ENCODE assay signal across 8 cellular contexts in the genomic region with DNA sequence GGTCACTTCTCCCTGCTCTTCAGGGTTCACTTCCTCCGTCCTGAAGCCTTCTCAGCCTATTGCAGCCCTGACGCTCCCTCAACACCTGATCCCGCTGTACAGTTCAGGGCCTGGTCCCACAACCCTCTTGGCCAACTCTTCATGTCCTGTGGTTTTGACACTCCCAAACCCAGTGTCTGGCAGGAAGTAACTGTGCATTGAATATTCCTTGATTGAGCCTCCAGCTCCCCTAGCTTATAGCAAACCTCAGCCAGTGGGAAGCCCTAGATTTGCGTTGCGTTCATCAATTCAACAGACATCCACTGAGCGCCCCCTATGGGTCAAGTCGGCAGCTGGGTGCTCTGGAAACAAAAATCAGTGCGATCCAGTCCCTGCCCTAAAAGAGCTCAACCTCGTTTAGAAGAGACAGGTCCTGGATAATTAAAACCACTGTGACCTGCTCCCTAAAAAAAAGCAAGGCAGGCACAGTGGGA. TPM values are rescaled to one million over a fixed set of nuclear protein-coding genes. Genes with fewer than 3 reads are reported as not detected.
DNase-seq lines count a peak whose midpoint lies in the region; ATAC-seq and TF ChIP-seq lines count a peak whose summit lies in the region.

No MANE protein-coding gene starts in this region.

- H3K9me3 ChIP-seq in HEK293 (ENCODE audit: control insufficient read depth, insufficient read depth, low read depth, low read length): no peaks in the 10 kb centered on the region

- H3K4me3 ChIP-seq in HEK293 (ENCODE audit: low read depth, low read length) (no peak overlapping the region), choroid plexus epithelial cell (ENCODE audit: low read depth, low read length) (no peak overlapping the region), kidney epithelial cell (ENCODE audit: low read depth, low read length) (no peak overlapping the region)

- peaks cover 0 to 53% of the 10 kb centered on the region in 2 experiments; a peak in 2 of 3 replicates for H3K36me3 ChIP-seq in HEK293 (ENCODE audit: control insufficient read depth in 2 of 2, insufficient read depth in 1 of 2, low read length in 2 of 2)
- H3K36me3 ChIP-seq in kidney epithelial cell (ENCODE audit: control insufficient read depth, insufficient read depth, low read length): peaks cover 4% of the 10 kb centered on the region

- no peak overlapping the region for H3K27ac ChIP-seq in HEK293 (ENCODE audit: extremely low read depth, low read depth, low read length)

- H3K27ac Mint-ChIP-seq in CD14-positive monocyte: peak overlapping the region in 6 of 7 donors; percentile 27 to 83 (median 75)
- no peak overlapping the region for H3K27ac Mint-ChIP-seq in T-helper 2 cell treated with Interferon-gamma antibody and Interleukin-4, amounts not matched to agents 5 μg/mL and 100 μg/mL, for 36 hours

- no peaks in the 10 kb centered on the region for H3K9me3 Mint-ChIP-seq in CD14-positive monocyte
- no peaks in the 10 kb centered on the region for H3K9me3 Mint-ChIP-seq in T-helper 2 cell treated with Interferon-gamma antibody and Interleukin-4, amounts not matched to agents 5 μg/mL and 100 μg/mL, for 36 hours

- peak overlapping the region in 1 of 2 donors; percentile 92 for H3K4me3 Mint-ChIP-seq in CD14-positive monocyte
- H3K4me3 Mint-ChIP-seq in T-helper 2 cell treated with Interferon-gamma antibody and Interleukin-4, amounts not matched to agents 5 μg/mL and 100 μg/mL, for 36 hours: no peak overlapping the region

- POLR2A ChIA-PET in HEK293 (lab: Yijun Ruan, JAX): no interaction called here

- no peak for DNase-seq in CD14-positive monocyte (ENCODE audit: low spot score)
- DNase-seq in T-helper 2 cell treated with Interferon-gamma antibody and Interleukin-4, amounts not matched to agents 5 μg/mL and 100 μg/mL, for 36 hours (ENCODE audit: low spot score): peak; percentile 28
- DNase-seq in choroid plexus epithelial cell (ENCODE audit: low read depth): peak; percentile 85
- DNase-seq in kidney epithelial cell (ENCODE audit: low read depth): peak; percentile 9
- DNase-seq in stimulated activated CD4-positive, alpha-beta T cell treated with anti-CD3 and anti-CD28 coated beads, Interleukin-4, amount 100 ng/mL, for 24 hours: peak; percentile 55

- TF ChIP-seq CTCF in CD14-positive monocyte (IDR thresholded peaks at IDR 0.05) (peak; percentile 78), HEK293 (tag by site-specific recombination; IDR thresholded peaks at IDR 0.05) (no peak), choroid plexus epithelial cell (conservative IDR thresholded peaks at IDR 0.05; ENCODE audit: low read depth, low read length) (peak; percentile 90), kidney epithelial cell (IDR thresholded peaks at IDR 0.05; ENCODE audit: insufficient read depth, low read length, poor library complexity, severe bottlenecking) (peak; percentile 81)

- H3K4me1 Mint-ChIP-seq in CD14-positive monocyte: peaks cover 12% of the 10 kb centered on the region
- H3K4me1 Mint-ChIP-seq in T-helper 2 cell treated with Interferon-gamma antibody and Interleukin-4, amounts not matched to agents 5 μg/mL and 100 μg/mL, for 36 hours (ENCODE audit: low read depth): peaks cover 4% of the 10 kb centered on the region

- ATAC-seq in GM18870 (IDR thresholded peaks at IDR 0.05; ENCODE audit: unreplicated experiment) (no peak), HG03095 (IDR thresholded peaks at IDR 0.05; ENCODE audit: unreplicated experiment) (no peak)

- peaks cover 0 to 2% (median 2%) of the 10 kb centered on the region in 3 donors for H3K27me3 Mint-ChIP-seq in CD14-positive monocyte (ENCODE audit: low read depth in 3 of 3)
- no peaks in the 10 kb centered on the region for H3K27me3 Mint-ChIP-seq in T-helper 2 cell treated with Interferon-gamma antibody and Interleukin-4, amounts not matched to agents 5 μg/mL and 100 μg/mL, for 36 hours (ENCODE audit: low read depth)

- intact Hi-C loops in CD14-positive monocyte (cut with micrococcal nuclease): no loop called here

- CTCF ChIA-PET in HEK293 (lab: Yijun Ruan, JAX): interaction anchor here (0.6 to 1.8 kb wide), 30 partner anchors 8 to 1146 kb away, joined by 3 to 23 read pairs (median 4); partner anchors contain the start of gene UBAP1L

- peaks cover 63 to 73% of the 10 kb centered on the region in 2 donors for H3K36me3 Mint-ChIP-seq in CD14-positive monocyte
- H3K36me3 Mint-ChIP-seq in T-helper 2 cell treated with Interferon-gamma antibody and Interleukin-4, amounts not matched to agents 5 μg/mL and 100 μg/mL, for 36 hours (ENCODE audit: low read depth): peaks cover 23% of the 10 kb centered on the region

- no peaks in the 10 kb centered on the region for H3K27me3 ChIP-seq in kidney epithelial cell (ENCODE audit: control insufficient read depth, insufficient read depth, low read length)

- no peaks in the 10 kb centered on the region for H3K4me1 ChIP-seq in HEK293 (ENCODE audit: control insufficient read depth, insufficient read depth, low read length)

TF ChIP-seq in HEK293, 187 proteins besides CTCF, POLR2A, EP300 and RAD21:
- TF ChIP-seq ZNF654 (tag by site-specific recombination; IDR thresholded peaks at IDR 0.05; ENCODE audit: low read depth): peak; percentile 33; the same call in 1 of the 2 replicates
- TF ChIP-seq ZFP69B (tag by site-specific recombination; IDR thresholded peaks at IDR 0.05): no peak
- TF ChIP-seq IKZF3 (tag by site-specific recombination; IDR thresholded peaks at IDR 0.05): no peak
- no peak for TF ChIP-seq ZNF211 (tag by site-specific recombination; IDR thresholded peaks at IDR 0.05; ENCODE audit: low read depth)

RNA-seq across cellular contexts. Expression of gene UBAP1L, which starts 13.5 kb away (rescaled TPM):
- polyA plus RNA-seq in CD14-positive monocyte: not detected
- total RNA-seq in kidney epithelial cell: 0.68 and 1.2 TPM in 2 replicates

RNA-seq across cellular contexts. Expression of gene KBTBD13, which starts 24.9 kb away (rescaled TPM):
- polyA plus RNA-seq in CD14-positive monocyte: not detected
- total RNA-seq in kidney epithelial cell: not detected in 2 replicates

RNA-seq across cellular contexts. Expression of gene PDCD7, which starts 32.2 kb away (rescaled TPM):
- polyA plus RNA-seq in CD14-positive monocyte: 1 to 10 TPM; 3.1 to 4.7 TPM
- total RNA-seq in kidney epithelial cell: 20.2 and 25.6 TPM in 2 replicates

RNA-seq across cellular contexts. Expression of gene RASL12, which starts 33.7 kb away (rescaled TPM):
- polyA plus RNA-seq in CD14-positive monocyte: not detected
- total RNA-seq in kidney epithelial cell: 0.92 TPM in 1 of 2 replicates, not detected in the other

RNA-seq across cellular contexts. Expression of gene SLC51B, which starts 56.3 kb away (rescaled TPM):
- not detected for polyA plus RNA-seq in CD14-positive monocyte
- total RNA-seq in kidney epithelial cell: not detected in 2 replicates
